12 cellular contexts compared by ENCODE assay signal in genomic region chr18:9413586-9413985, GRCh38.
DNase-seq lines count a peak whose midpoint lies in the region; TF ChIP-seq lines count a peak whose summit lies in the region.
"Had no signal": no experiment of that assay in that cellular context is flagged by ENCODE, and none has a peak within 500 bp of the region (broad histone marks: within the 10 kb centered on the region; RNA-seq: fewer than 3 reads in every experiment).

No MANE protein-coding gene starts in this region.

- POLR2A ChIA-PET in HEK293T (lab: Yijun Ruan, JAX): no interaction called here

- H3K4me1 ChIP-seq in SJCRH30: peaks cover 7% of the 10 kb centered on the region; the same call in 1 of the 2 replicates
- H3K4me1 ChIP-seq: pancreas had no signal

- no peak overlapping the region for H3K4me3 ChIP-seq in fibroblast of pulmonary artery (replicated peaks; ENCODE audit: low read depth, low read length)
- H3K4me3 ChIP-seq in skeletal muscle cell (ENCODE audit: low read depth, low read length): no peak overlapping the region
- H3K4me3 ChIP-seq in SJCRH30: no peak overlapping the region
- H3K4me3 ChIP-seq: pancreas had no signal

- no peak overlapping the region for H3K27ac ChIP-seq in SJCRH30
- H3K27ac ChIP-seq: pancreas, RWPE1 had no signal

- no peaks in the 10 kb centered on the region for H3K9me3 ChIP-seq in SJCRH30 (replicated peaks)
- H3K9me3 ChIP-seq: pancreas had no signal

- CTCF ChIA-PET in HEK293T (lab: Yijun Ruan, JAX): no interaction called here

- H3K27me3 ChIP-seq in SJCRH30: no peaks in the 10 kb centered on the region
- H3K27me3 ChIP-seq: pancreas had no signal

- TF ChIP-seq CTCF in fibroblast of pulmonary artery (IDR thresholded peaks at IDR 0.05; ENCODE audit: low read length, missing control alignments): no peak

- H3K36me3 ChIP-seq in SJCRH30: no peaks in the 10 kb centered on the region
- H3K36me3 ChIP-seq: pancreas had no signal

- DNase-seq in GM04503 (ENCODE audit: low read depth) (peak; percentile 55), RPMI7951 (ENCODE audit: low read depth) (peak; percentile 51), fibroblast of pulmonary artery (ENCODE audit: low read depth) (peak; percentile 64), skeletal muscle cell (ENCODE audit: low read depth) (peak; percentile 83), HEK293T (ENCODE audit: extremely low spot score) (no peak), SJCRH30 (no peak), activated T-cell treated with anti-CD3 and anti-CD28 coated beads for 4 hours (no peak)
- DNase-seq: activated CD4-positive, alpha-beta T cell treated with anti-CD3 and anti-CD28 coated beads, Interleukin-2, amount 50 U/mL, for 4 hours; aorta; DND-41; pancreas had no signal

TF ChIP-seq in HEK293T, 16 proteins besides CTCF, POLR2A, EP300 and RAD21:
- TF ChIP-seq SP1 (IDR thresholded peaks at IDR 0.05) (no peak), FOXA1 (IDR thresholded peaks at IDR 0.05) (no peak), TARDBP (IDR thresholded peaks at IDR 0.05) (no peak), HDGF (IDR thresholded peaks at IDR 0.05; ENCODE audit: borderline replicate concordance) (no peak), LEF1 (IDR thresholded peaks at IDR 0.05; ENCODE audit: borderline replicate concordance) (no peak), FOXM1 (IDR thresholded peaks at IDR 0.05; ENCODE audit: borderline replicate concordance) (no peak), ARNT (IDR thresholded peaks at IDR 0.05) (no peak)
TF ChIP-seq in HEK293T: peak in this region for 0.

Comparison
In these comparisons a context has a peak if more than half of its experiments do, and no peak if none do; other contexts are left out.
1. DNase-seq: peak in GM04503 (single experiment), RPMI7951 (single experiment), fibroblast of pulmonary artery (single experiment) and skeletal muscle cell (single experiment); none in HEK293T (single experiment), SJCRH30 (0 of 2) and activated T-cell treated with anti-CD3 and anti-CD28 coated beads for 4 hours (single experiment).